27 cellular contexts compared by ENCODE assay signal in genomic region chr19:43545981-43546380, GRCh38. TPM values are rescaled to one million over a fixed set of nuclear protein-coding genes. Genes with fewer than 3 reads are reported as not detected.
"Had no signal": no experiment of that assay in that cellular context is flagged by ENCODE, and none has a peak within 500 bp of the region (broad histone marks: within the 10 kb centered on the region; RNA-seq: fewer than 3 reads in every experiment).

No MANE protein-coding gene starts in this region.

- H3K4me3 ChIP-seq: cardiac muscle cell, SK-N-MC had no signal

- H3K9me3 Mint-ChIP-seq: activated B cell treated with CpG ODN at 0.5 μM for 24 hours; activated CD4-positive, alpha-beta memory T cell treated with anti-CD3 and anti-CD28 coated beads for 36 hours; activated CD4-positive, alpha-beta T cell treated with anti-CD3 and anti-CD28 coated beads, Interleukin-2, amount 10 ng/mL, durations not matched to agents 7 days and 5 days; activated naive CD4-positive, alpha-beta T cell treated with anti-CD3 and anti-CD28 coated beads, Interleukin-2, amount 50 U/mL, for 24 hours; activated naive CD8-positive, alpha-beta T cell treated with anti-CD3 and anti-CD28 coated beads, Interleukin-2, amount 50 U/mL, for 24 hours; activated T-cell treated with anti-CD3 and anti-CD28 coated beads, Interleukin-2, amount 50 U/mL, for 72 hours; T-cell had no signal

- H3K27ac Mint-ChIP-seq: activated CD4-positive, alpha-beta memory T cell treated with anti-CD3 and anti-CD28 coated beads for 36 hours; activated naive CD4-positive, alpha-beta T cell treated with anti-CD3 and anti-CD28 coated beads, Interleukin-2, amount 50 U/mL, for 24 hours; activated naive CD8-positive, alpha-beta T cell treated with anti-CD3 and anti-CD28 coated beads, Interleukin-2, amount 50 U/mL, for 24 hours had no signal

- H3K4me1 Mint-ChIP-seq: activated B cell treated with CpG ODN at 0.5 μM for 24 hours; activated CD4-positive, alpha-beta T cell treated with anti-CD3 and anti-CD28 coated beads, Interleukin-2, amount 10 ng/mL, durations not matched to agents 7 days and 5 days; activated naive CD4-positive, alpha-beta T cell treated with anti-CD3 and anti-CD28 coated beads, Interleukin-2, amount 50 U/mL, for 24 hours; activated naive CD8-positive, alpha-beta T cell treated with anti-CD3 and anti-CD28 coated beads, Interleukin-2, amount 50 U/mL, for 24 hours; T-cell had no signal

- H3K27me3 Mint-ChIP-seq: activated B cell treated with CpG ODN at 0.5 μM for 24 hours; activated CD4-positive, alpha-beta memory T cell treated with anti-CD3 and anti-CD28 coated beads for 36 hours; activated CD4-positive, alpha-beta T cell treated with anti-CD3 and anti-CD28 coated beads, Interleukin-2, amount 10 ng/mL, durations not matched to agents 7 days and 5 days; activated naive CD4-positive, alpha-beta T cell treated with anti-CD3 and anti-CD28 coated beads, Interleukin-2, amount 50 U/mL, for 24 hours; activated naive CD8-positive, alpha-beta T cell treated with anti-CD3 and anti-CD28 coated beads, Interleukin-2, amount 50 U/mL, for 24 hours; T-cell had no signal

- H3K27ac ChIP-seq: brain microvascular endothelial cell, cardiac muscle cell, KMS-11, SK-N-MC had no signal

- ATAC-seq: activated naive CD8-positive, alpha-beta T cell treated with anti-CD3 and anti-CD28 coated beads, Interleukin-2, amount 50 U/mL, for 24 hours; activated T-cell treated with anti-CD3 and anti-CD28 coated beads, Interleukin-2, amount 50 U/mL, for 72 hours; T-cell had no signal

- H3K27me3 ChIP-seq: brain microvascular endothelial cell, cardiac muscle cell had no signal

- H3K4me3 Mint-ChIP-seq: activated B cell treated with CpG ODN at 0.5 μM for 24 hours; activated CD4-positive, alpha-beta memory T cell treated with anti-CD3 and anti-CD28 coated beads for 36 hours; activated CD4-positive, alpha-beta T cell treated with anti-CD3 and anti-CD28 coated beads, Interleukin-2, amount 10 ng/mL, durations not matched to agents 7 days and 5 days; activated naive CD4-positive, alpha-beta T cell treated with anti-CD3 and anti-CD28 coated beads, Interleukin-2, amount 50 U/mL, for 24 hours; activated naive CD8-positive, alpha-beta T cell treated with anti-CD3 and anti-CD28 coated beads, Interleukin-2, amount 50 U/mL, for 24 hours; activated T-cell treated with anti-CD3 and anti-CD28 coated beads, Interleukin-2, amount 50 U/mL, for 72 hours; T-cell had no signal

- DNase-seq: activated B cell treated with CpG ODN at 0.5 μM for 24 hours; activated CD4-positive, alpha-beta memory T cell treated with anti-CD3 and anti-CD28 coated beads for 36 hours; activated CD4-positive, alpha-beta T cell treated with anti-CD3 and anti-CD28 coated beads for 1 hour; activated CD4-positive, alpha-beta T cell treated with anti-CD3 and anti-CD28 coated beads, Interleukin-2, amount 10 ng/mL, durations not matched to agents 7 days and 5 days; activated CD8-positive, alpha-beta memory T cell treated with anti-CD3 and anti-CD28 coated beads for 24 hours; activated naive CD8-positive, alpha-beta T cell treated with anti-CD3 and anti-CD28 coated beads, Interleukin-2, amount 50 U/mL, for 24 hours; activated T-cell treated with anti-CD3 and anti-CD28 coated beads, Interleukin-2, amount 50 U/mL, for 72 hours; amniotic stem cell; brain microvascular endothelial cell; NCI-H1092; NCI-H1417 treated with DMSO at 0.1 percent for 48 hours; NCI-H1694; NCI-H2029; NCI-H2107; NCI-H345; NCI-H510A; NCI-H526 treated with DMSO at 0.1 percent for 48 hours; NK-92 treated with Interleukin-12 subunit alpha and Interleukin-12 subunit beta, amount 100 ng/mL, for 24 hours; OCI-M1; T-cell; T-helper 2 cell; T1000 had no signal

RNA-seq across cellular contexts. Expression of gene ZNF575, which starts 13.0 kb away (rescaled TPM):
- total RNA-seq: cardiac muscle cell had no signal

RNA-seq across cellular contexts. Expression of gene PINLYP, which starts 29.6 kb away (rescaled TPM):
- total RNA-seq: MCF 10A had no signal
